ENCODE assay signal across 19 cellular contexts in genomic region chr9:16816006-16816405, GRCh38. TPM values are rescaled to one million over a fixed set of nuclear protein-coding genes. Genes with fewer than 3 reads are reported as not detected.
DNase-seq lines count a peak whose midpoint lies in the region; ATAC-seq, FAIRE-seq and TF ChIP-seq lines count a peak whose summit lies in the region.
"Had no signal": no experiment of that assay in that cellular context is flagged by ENCODE, and none has a peak within 500 bp of the region (broad histone marks: within the 10 kb centered on the region; RNA-seq: fewer than 3 reads in every experiment).

No MANE protein-coding gene starts in this region.

- H3K23ac ChIP-seq in H1 (ENCODE audit: insufficient read length): no peak overlapping the region

- H3K18ac ChIP-seq in H1 (ENCODE audit: extremely low read depth, low read length): 0 out of 2 replicates have a peak overlapping the region, but pooled peaks have one; percentile 28

- no peak overlapping the region for H3K4me2 ChIP-seq in H1 (ENCODE audit: insufficient read depth in 1 of 2, low read depth in 2 of 2, low read length in 2 of 2)
- H3K4me2 ChIP-seq: KMS-11 had no signal

- no peaks in the 10 kb centered on the region for H4K20me1 ChIP-seq in H1 (replicated peaks in 1 of 2; ENCODE audit: control insufficient read depth in 1 of 2, insufficient read depth in 2 of 2, low read length in 2 of 2)

- DNase-seq in DMS153 (lab: John Stamatoyannopoulos, UW): peak; percentile 28
- DNase-seq in DMS153 treated with DMSO at 0.1 percent for 48 hours (lab: John Stamatoyannopoulos, UW; ENCODE audit: unreplicated experiment): no peak
- DNase-seq in NCI-H1092 treated with DMSO at 0.1 percent for 48 hours (lab: John Stamatoyannopoulos, UW): peak; percentile 76
- peak; percentile 83 for DNase-seq in NCI-H345 treated with DMSO at 0.1 percent for 48 hours (lab: John Stamatoyannopoulos, UW; ENCODE audit: unreplicated experiment)
- no peak for DNase-seq in H1 (ENCODE audit: low read depth in 1 of 2, low spot score in 2 of 2)
- no peak for DNase-seq in mucosa of gallbladder (ENCODE audit: low spot score)
- DNase-seq in ascending aorta (ENCODE audit: low spot score in 2 of 2): no peak
- DNase-seq: AML-193, GOT3, MV-4-11, NCI-H1694 treated with DMSO at 0.1 percent for 48 hours, NCI-H510A had no signal

- no peak for ATAC-seq in GM21515 (IDR thresholded peaks at IDR 0.05; ENCODE audit: unreplicated experiment)
- ATAC-seq: GM12878, HepG2 had no signal

- no peak overlapping the region for H2AFZ ChIP-seq in H1 (ENCODE audit: low read length)

- CTCF ChIA-PET in H1 (lab: Charles Lee; ENCODE audit: partially characterized antibody): interaction anchor here (0.8 kb wide), 1 partner anchor 11 kb away, joined by 3 read pairs; no protein-coding TSS in a partner anchor

- peaks cover 0 to 40% of the 10 kb centered on the region in 2 experiments; a peak in 2 of 4 replicates for H3K79me2 ChIP-seq in H1 (ENCODE audit: control insufficient read depth in 1 of 2, insufficient read depth in 2 of 2, low read length in 2 of 2)

- H3K9me3 ChIP-seq in H1 (ENCODE audit: insufficient read depth in 2 of 2, low read depth in 1 of 2, low read length in 1 of 2) (no peaks in the 10 kb centered on the region), ascending aorta (no peaks in the 10 kb centered on the region)

- H2AK5ac ChIP-seq in H1 (ENCODE audit: low read depth, low read length): no peak overlapping the region

- H3K4me1 ChIP-seq in H1 (replicated peaks in 1 of 4; ENCODE audit: control insufficient read depth in 3 of 4, insufficient read depth in 4 of 4, low read length in 3 of 4): peaks cover 8 to 19% (median 16%) of the 10 kb centered on the region in 4 experiments; a peak in 6 of 7 replicates
- H3K4me1 ChIP-seq in ascending aorta: no peaks in the 10 kb centered on the region

- no peak overlapping the region for H4K91ac ChIP-seq in H1 (replicated peaks; ENCODE audit: insufficient read length, low read length)

- FAIRE-seq in H1 (lab: Jason Lieb, UNC): peak; percentile 39
- FAIRE-seq: GM12878, HepG2 had no signal

- TF ChIP-seq RAD21 in H1 (IDR thresholded peaks at IDR 0.05 in 1 of 2, conservative IDR thresholded peaks at IDR 0.05 in 1 of 2; ENCODE audit: low read depth in 2 of 2, low read length in 2 of 2): no peak

- H4K8ac ChIP-seq in H1 (ENCODE audit: extremely low read depth, insufficient read depth, low read length): no peak overlapping the region

- no peak overlapping the region for H2BK15ac ChIP-seq in H1 (ENCODE audit: low read length)

- H3K56ac ChIP-seq in H1 (replicated peaks; ENCODE audit: insufficient read length, low read depth, low read length): no peak overlapping the region

- intact Hi-C loops in ascending aorta (cut with DNase I): no loop called here

- 83% methylated on average over 4 of the region's 4 CpGs; no CpG with 5 or more reads in 1 of the 2 experiments for WGBS in H1 (ENCODE audit: extremely low coverage in 1 of 2, insufficient coverage in 1 of 2, insufficient read length in 1 of 2, insufficient replicate concordance in 2 of 2, low coverage in 1 of 2, low lambda C conversion rate in 2 of 2, missing lambda C conversion rate in 1 of 2), 2 experiments

- no peak overlapping the region for H2BK120ac ChIP-seq in H1 (replicated peaks; ENCODE audit: low read depth, low read length)

- no peak overlapping the region for H3K14ac ChIP-seq in H1 (ENCODE audit: insufficient read length)

- POLR2A ChIA-PET in H1 (lab: Charles Lee; ENCODE audit: partially characterized antibody): interaction anchor here (0.9 to 1.0 kb wide), 2 partner anchors 8 to 47 kb away, joined by 3 read pairs; no protein-coding TSS in a partner anchor

- H3K36me3 ChIP-seq in H1 (ENCODE audit: control insufficient read depth in 2 of 4, insufficient read depth in 4 of 4, low read length in 3 of 4): no peaks in the 10 kb centered on the region
- no peaks in the 10 kb centered on the region for H3K36me3 ChIP-seq in ascending aorta

- no peak overlapping the region for H3K9ac ChIP-seq in H1 (replicated peaks in 1 of 4; ENCODE audit: extremely low read depth in 1 of 4, low read depth in 3 of 4, low read length in 3 of 4)
- H3K9ac ChIP-seq: KMS-11 had no signal

- H3K27ac ChIP-seq in H1 (ENCODE audit: low read depth, low read length) (no peak overlapping the region), ascending aorta (no peak overlapping the region)
- H3K27ac ChIP-seq: 22Rv1, C4-2B, KMS-11 had no signal

- TF ChIP-seq POLR2A in H1 (IDR thresholded peaks at IDR 0.05; ENCODE audit: control extremely low read depth in 1 of 2, low read depth in 2 of 2, low read length in 2 of 2): no peak

- peaks cover 2% of the 10 kb centered on the region; the same call in 1 of the 2 replicates for H3K23me2 ChIP-seq in H1 (ENCODE audit: low read depth, low read length)

- no peak overlapping the region; the same call in 1 of the 2 replicates for H2BK5ac ChIP-seq in H1 (ENCODE audit: low read depth, low read length)

- H3K27me3 ChIP-seq in H1 (replicated peaks in 1 of 4; ENCODE audit: control insufficient read depth in 3 of 4, extremely low read depth in 1 of 4, insufficient read depth in 3 of 4, low read length in 3 of 4): no peaks in the 10 kb centered on the region; a peak in 1 of 7 replicates
- no peaks in the 10 kb centered on the region for H3K27me3 ChIP-seq in ascending aorta

- TF ChIP-seq CTCF in H1 (IDR thresholded peaks at IDR 0.05; ENCODE audit: control extremely low read depth in 1 of 3, insufficient read depth in 1 of 3, low read depth in 1 of 3, low read length in 3 of 3): no peak
- TF ChIP-seq CTCF in ascending aorta (IDR thresholded peaks at IDR 0.05): no peak

- H3K4me3 ChIP-seq in H1 (ENCODE audit: extremely low read depth in 1 of 4, insufficient read depth in 2 of 4, low read depth in 3 of 4, low read length in 4 of 4): no peak overlapping the region
- no peak overlapping the region for H3K4me3 ChIP-seq in ascending aorta
- H3K4me3 ChIP-seq: GM12878 had no signal

- H4K5ac ChIP-seq in H1 (ENCODE audit: insufficient read length, low read depth, low read length): no peak overlapping the region

- H3K4ac ChIP-seq in H1 (replicated peaks; ENCODE audit: insufficient read length, low read depth, low read length): no peak overlapping the region

- H2BK20ac ChIP-seq in H1 (ENCODE audit: low read length): peak overlapping the region; percentile 29; the same call in 1 of the 2 replicates

- peak overlapping the region; percentile 73; the same call in 1 of the 2 replicates for H2BK12ac ChIP-seq in H1 (ENCODE audit: low read depth, low read length)

- no peak for TF ChIP-seq EP300 in H1 (IDR thresholded peaks at IDR 0.05; ENCODE audit: borderline replicate concordance in 1 of 2, low read depth in 2 of 2, low read length in 2 of 2)

- H3K79me1 ChIP-seq in H1 (ENCODE audit: low read depth, low read length): no peaks in the 10 kb centered on the region; the same call in 1 of the 2 replicates

TF ChIP-seq in H1, 55 proteins besides CTCF, POLR2A, EP300 and RAD21:
- TF ChIP-seq CEBPB (IDR thresholded peaks at IDR 0.05; ENCODE audit: low read depth, low read length): no peak

RNA-seq across cellular contexts. Expression of gene BNC2, which starts 54.5 kb away (rescaled TPM):
- total RNA-seq in H1 (2021; fragmentation: NEBNext Ultra II Directional; extraction: Animal tissue kit (Norgen Biotek cat#: 25700)): 26.8 and 28.1 TPM in 2 replicates
- 11.3 and 16.0 TPM in 2 replicates for polyA plus RNA-seq in H1 (2011; rRNA removed)
- 15.0 TPM for polyA plus RNA-seq in H1 (2011; cell fraction: cytosol; rRNA removed)
- 24.5 TPM for polyA plus RNA-seq in H1 (2011; cell fraction: nucleus; rRNA removed)
- 13.5 to 21.7 TPM (median 16.4 TPM) in 4 replicates for polyA plus RNA-seq in H1 (2012, experiment 1 of 2)
- polyA plus RNA-seq in H1 (2012, experiment 2 of 2): 0.97 TPM
- polyA plus RNA-seq in H1 (2013, experiment 1 of 2): 3.9 TPM
- 3.4 TPM for polyA plus RNA-seq in H1 (2013, experiment 2 of 2)
- 100 and 146 TPM in 2 replicates for polyA minus RNA-seq in H1 (2011; rRNA and poly(A)+ RNA removed)
- polyA minus RNA-seq in H1 (2011; cell fraction: cytosol; rRNA and poly(A)+ RNA removed): 19.4 TPM
- 85.0 TPM for polyA minus RNA-seq in H1 (2011; cell fraction: nucleus; rRNA and poly(A)+ RNA removed)
- 52.0 TPM for total RNA-seq in mucosa of gallbladder
- total RNA-seq in ascending aorta: 25.5 TPM
- total RNA-seq: HepG2; T-helper 1 cell treated with Interleukin-12 subunit alpha and Interleukin-12 subunit beta and Interleukin-4 antibody, amounts not matched to agents 30 ng/mL and 1 ng/mL, for 36 hours had no signal
- polyA plus RNA-seq: HepG2 had no signal

Comparison
In these comparisons a context has a peak if more than half of its experiments do, and no peak if none do; other contexts are left out.
1. DNase-seq: peak in DMS153 (single experiment), NCI-H1092 treated with DMSO at 0.1 percent for 48 hours (single experiment) and NCI-H345 treated with DMSO at 0.1 percent for 48 hours (single experiment); none in DMS153 treated with DMSO at 0.1 percent for 48 hours (single experiment), H1 (0 of 2), mucosa of gallbladder (single experiment) and ascending aorta (0 of 2).